In genomic region chr4:1365271-1366178, GRCh38 we compare ENCODE assay signal across 14 cellular contexts. TPM values are rescaled to one million over a fixed set of nuclear protein-coding genes. Genes with fewer than 3 reads are reported as not detected.
DNase-seq lines count a peak whose midpoint lies in the region; ATAC-seq and TF ChIP-seq lines count a peak whose summit lies in the region.
"Had no signal": no experiment of that assay in that cellular context is flagged by ENCODE, and none has a peak within 500 bp of the region (broad histone marks: within the 10 kb centered on the region; RNA-seq: fewer than 3 reads in every experiment).

No MANE protein-coding gene starts in this region.

- H3K36me3 ChIP-seq in sigmoid colon = peaks cover 0 to 34% (median 6%) of the 10 kb centered on the region in 4 donors

- no peaks in the 10 kb centered on the region for H3K4me1 ChIP-seq in sigmoid colon

- no peak overlapping the region for H3K27ac ChIP-seq in sigmoid colon
- H3K27ac ChIP-seq: KMS-11, neutrophil had no signal

- TF ChIP-seq CTCF in epithelial cell of esophagus (IDR thresholded peaks at IDR 0.05; ENCODE audit: insufficient read depth, low read depth, low read length, missing control alignments) (no peak), sigmoid colon (IDR thresholded peaks at IDR 0.05) (no peak)

- no peak for TF ChIP-seq POLR2A in sigmoid colon (IDR thresholded peaks at IDR 0.05)

- no peak for ATAC-seq in GM21367 (IDR thresholded peaks at IDR 0.05; ENCODE audit: unreplicated experiment)
- no peak for ATAC-seq in HG03460 (IDR thresholded peaks at IDR 0.05; ENCODE audit: unreplicated experiment)

- 67 to 76% methylated on average over 25 of the region's 25 CpGs for WGBS in sigmoid colon, 2 donors

- H3K4me3 ChIP-seq in epithelial cell of esophagus (ENCODE audit: low read length) (no peak overlapping the region), sigmoid colon (no peak overlapping the region)

- no peaks in the 10 kb centered on the region for H3K9me3 ChIP-seq in sigmoid colon
- H3K9me3 ChIP-seq: neutrophil had no signal

- intact Hi-C loops in sigmoid colon (cut with DNase I) = no loop called here

- peak; percentile 4 for DNase-seq in NCI-H1092 treated with DMSO at 0.1 percent for 48 hours (lab: John Stamatoyannopoulos, UW)
- no peak for DNase-seq in NCI-H1092 (lab: John Stamatoyannopoulos, UW)
- DNase-seq in NCI-H2107 treated with DMSO at 0.1 percent for 48 hours (lab: John Stamatoyannopoulos, UW; ENCODE audit: unreplicated experiment) = peak; percentile 70
- DNase-seq in epithelial cell of esophagus (ENCODE audit: low read depth) = peak; percentile 32
- DNase-seq in sigmoid colon = peak; percentile 15
- no peak for DNase-seq in activated effector memory CD4-positive, alpha-beta T cell treated with Interleukin-2 at 50 U/mL for 16 hours
- DNase-seq: activated CD4-positive, alpha-beta T cell treated with anti-CD3 and anti-CD28 coated beads, Interleukin-2, amount 10 ng/mL, durations not matched to agents 24 days and 14 days; SHP77 treated with DMSO at 0.1 percent for 48 hours had no signal

- no peak for TF ChIP-seq EP300 in sigmoid colon (IDR thresholded peaks at IDR 0.05)

- no peaks in the 10 kb centered on the region for H3K27me3 ChIP-seq in sigmoid colon
- H3K27me3 ChIP-seq: neutrophil had no signal

RNA-seq across cellular contexts. Expression of gene UVSSA, which starts 18.5 kb away (rescaled TPM):
- 10 to 100 TPM in 2 of 4 donors, 1 to 10 TPM in 2; 7.1 to 17.4 (median 10.4) TPM for total RNA-seq in sigmoid colon
- 10 to 100 TPM in 1 of 3 donors, 1 to 10 TPM in 2; 1.8 to 18.7 (median 4.6) TPM for polyA plus RNA-seq in sigmoid colon

RNA-seq across cellular contexts. Expression of gene NKX1-1, which starts 40.7 kb away (rescaled TPM):
- not detected for total RNA-seq in sigmoid colon
- polyA plus RNA-seq in sigmoid colon = not detected
- total RNA-seq: A172; activated CD4-positive, alpha-beta T cell treated with anti-CD3 and anti-CD28 coated beads, Interleukin-2, amount 10 ng/mL, durations not matched to agents 24 days and 14 days had no signal
- polyA plus RNA-seq: thymus had no signal

Comparison
In these comparisons a context has a peak if more than half of its experiments do, and no peak if none do; other contexts are left out.
1. DNase-seq: peak in NCI-H1092 treated with DMSO at 0.1 percent for 48 hours (single experiment), NCI-H2107 treated with DMSO at 0.1 percent for 48 hours (single experiment), epithelial cell of esophagus (single experiment) and sigmoid colon (single experiment); none in NCI-H1092 (single experiment) and activated effector memory CD4-positive, alpha-beta T cell treated with Interleukin-2 at 50 U/mL for 16 hours (single experiment).